16 cellular contexts compared by ENCODE assay signal in genomic region chr3:42520906-42521305, GRCh38. TPM values are rescaled to one million over a fixed set of nuclear protein-coding genes. Genes with fewer than 3 reads are reported as not detected.
"Had no signal": no experiment of that assay in that cellular context is flagged by ENCODE, and none has a peak within 500 bp of the region (broad histone marks: within the 10 kb centered on the region; RNA-seq: fewer than 3 reads in every experiment).

No MANE protein-coding gene starts in this region.

- H3K27me3 ChIP-seq: gastrocnemius medialis, right lobe of liver, SJCRH30, tibial artery had no signal

- H3K4me3 ChIP-seq: gastrocnemius medialis, right lobe of liver, SJCRH30, tibial artery had no signal

- H3K9me3 Mint-ChIP-seq: naive B cell; stimulated activated memory B cell treated with anti-CD40 and anti-IgM and Interleukin-4, amounts not matched to agents 10 μg/mL and 1 μg/mL and 100 μg/mL, for 72 hours had no signal

- H3K36me3 Mint-ChIP-seq: naive B cell; stimulated activated memory B cell treated with anti-CD40 and anti-IgM and Interleukin-4, amounts not matched to agents 10 μg/mL and 1 μg/mL and 100 μg/mL, for 72 hours had no signal

- H3K4me3 Mint-ChIP-seq: naive B cell; stimulated activated memory B cell treated with anti-CD40 and anti-IgM and Interleukin-4, amounts not matched to agents 10 μg/mL and 1 μg/mL and 100 μg/mL, for 72 hours had no signal

- H3K27ac Mint-ChIP-seq: progenitor cell of endocrine pancreas; stimulated activated memory B cell treated with anti-CD40 and anti-IgM and Interleukin-4, amounts not matched to agents 10 μg/mL and 1 μg/mL and 100 μg/mL, for 72 hours had no signal

- H3K4me1 Mint-ChIP-seq: naive B cell; stimulated activated memory B cell treated with anti-CD40 and anti-IgM and Interleukin-4, amounts not matched to agents 10 μg/mL and 1 μg/mL and 100 μg/mL, for 72 hours had no signal

- FAIRE-seq: astrocyte, colon, keratinocyte had no signal

- DNase-seq: activated CD4-positive, alpha-beta T cell treated with anti-CD3 and anti-CD28 coated beads for 48 hours; activated CD8-positive, alpha-beta memory T cell treated with anti-CD3 and anti-CD28 coated beads for 24 hours; gastrocnemius medialis; midbrain; naive B cell; occipital lobe; right lobe of liver; SJCRH30; tibial artery; WERI-Rb-1 had no signal

- H3K27me3 Mint-ChIP-seq: naive B cell; stimulated activated memory B cell treated with anti-CD40 and anti-IgM and Interleukin-4, amounts not matched to agents 10 μg/mL and 1 μg/mL and 100 μg/mL, for 72 hours had no signal

- H3K4me1 ChIP-seq: gastrocnemius medialis, SJCRH30 had no signal

- H3K27ac ChIP-seq: gastrocnemius medialis, right lobe of liver, SJCRH30, tibial artery, WERI-Rb-1 had no signal

- ATAC-seq: gastrocnemius medialis; stimulated activated memory B cell treated with anti-CD40 and anti-IgM and Interleukin-4, amounts not matched to agents 10 μg/mL and 1 μg/mL and 100 μg/mL, for 72 hours had no signal

- H3K36me3 ChIP-seq: gastrocnemius medialis, right lobe of liver, SJCRH30, WERI-Rb-1 had no signal

- H3K9me3 ChIP-seq: gastrocnemius medialis, right lobe of liver, SJCRH30, tibial artery had no signal

RNA-seq across cellular contexts. Expression of gene VIPR1, which starts 18.5 kb away (rescaled TPM):
- total RNA-seq: fibroblast of lung, SJCRH30 had no signal
